1 cellular context compared by ENCODE assay signal in genomic region chr2:219560037-219560892, GRCh38.
TF ChIP-seq lines count a peak whose summit lies in the region.

No MANE protein-coding gene starts in this region.

TF ChIP-seq in IMR-90, 13 proteins besides CTCF, POLR2A, EP300 and RAD21:
- no peak for TF ChIP-seq CEBPB (IDR thresholded peaks at IDR 0.05; ENCODE audit: low read depth, low read length)
- TF ChIP-seq CHD1 (IDR thresholded peaks at IDR 0.05; ENCODE audit: low read depth, low read length): no peak
- no peak for TF ChIP-seq BHLHE40 (IDR thresholded peaks at IDR 0.05; ENCODE audit: low read depth, low read length)
- TF ChIP-seq, protein P1, sequence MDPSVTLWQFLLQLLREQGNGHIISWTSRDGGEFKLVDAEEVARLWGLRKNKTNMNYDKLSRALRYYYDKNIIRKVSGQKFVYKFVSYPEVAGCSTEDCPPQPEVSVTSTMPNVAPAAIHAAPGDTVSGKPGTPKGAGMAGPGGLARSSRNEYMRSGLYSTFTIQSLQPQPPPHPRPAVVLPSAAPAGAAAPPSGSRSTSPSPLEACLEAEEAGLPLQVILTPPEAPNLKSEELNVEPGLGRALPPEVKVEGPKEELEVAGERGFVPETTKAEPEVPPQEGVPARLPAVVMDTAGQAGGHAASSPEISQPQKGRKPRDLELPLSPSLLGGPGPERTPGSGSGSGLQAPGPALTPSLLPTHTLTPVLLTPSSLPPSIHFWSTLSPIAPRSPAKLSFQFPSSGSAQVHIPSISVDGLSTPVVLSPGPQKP (IDR thresholded peaks at IDR 0.05; ENCODE audit: borderline replicate concordance, low read depth, low read length): no peak
- TF ChIP-seq MXI1 (IDR thresholded peaks at IDR 0.05; ENCODE audit: borderline replicate concordance, low read depth, low read length): no peak
- TF ChIP-seq, protein P2, sequence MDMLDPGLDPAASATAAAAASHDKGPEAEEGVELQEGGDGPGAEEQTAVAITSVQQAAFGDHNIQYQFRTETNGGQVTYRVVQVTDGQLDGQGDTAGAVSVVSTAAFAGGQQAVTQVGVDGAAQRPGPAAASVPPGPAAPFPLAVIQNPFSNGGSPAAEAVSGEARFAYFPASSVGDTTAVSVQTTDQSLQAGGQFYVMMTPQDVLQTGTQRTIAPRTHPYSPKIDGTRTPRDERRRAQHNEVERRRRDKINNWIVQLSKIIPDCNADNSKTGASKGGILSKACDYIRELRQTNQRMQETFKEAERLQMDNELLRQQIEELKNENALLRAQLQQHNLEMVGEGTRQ (IDR thresholded peaks at IDR 0.05; ENCODE audit: low read depth, low read length): no peak
- TF ChIP-seq NFE2L2 (IDR thresholded peaks at IDR 0.05; ENCODE audit: low read depth, low read length): no peak
- TF ChIP-seq RCOR1 (IDR thresholded peaks at IDR 0.05; ENCODE audit: insufficient replicate concordance, low read length): no peak
